In the genomic region with DNA sequence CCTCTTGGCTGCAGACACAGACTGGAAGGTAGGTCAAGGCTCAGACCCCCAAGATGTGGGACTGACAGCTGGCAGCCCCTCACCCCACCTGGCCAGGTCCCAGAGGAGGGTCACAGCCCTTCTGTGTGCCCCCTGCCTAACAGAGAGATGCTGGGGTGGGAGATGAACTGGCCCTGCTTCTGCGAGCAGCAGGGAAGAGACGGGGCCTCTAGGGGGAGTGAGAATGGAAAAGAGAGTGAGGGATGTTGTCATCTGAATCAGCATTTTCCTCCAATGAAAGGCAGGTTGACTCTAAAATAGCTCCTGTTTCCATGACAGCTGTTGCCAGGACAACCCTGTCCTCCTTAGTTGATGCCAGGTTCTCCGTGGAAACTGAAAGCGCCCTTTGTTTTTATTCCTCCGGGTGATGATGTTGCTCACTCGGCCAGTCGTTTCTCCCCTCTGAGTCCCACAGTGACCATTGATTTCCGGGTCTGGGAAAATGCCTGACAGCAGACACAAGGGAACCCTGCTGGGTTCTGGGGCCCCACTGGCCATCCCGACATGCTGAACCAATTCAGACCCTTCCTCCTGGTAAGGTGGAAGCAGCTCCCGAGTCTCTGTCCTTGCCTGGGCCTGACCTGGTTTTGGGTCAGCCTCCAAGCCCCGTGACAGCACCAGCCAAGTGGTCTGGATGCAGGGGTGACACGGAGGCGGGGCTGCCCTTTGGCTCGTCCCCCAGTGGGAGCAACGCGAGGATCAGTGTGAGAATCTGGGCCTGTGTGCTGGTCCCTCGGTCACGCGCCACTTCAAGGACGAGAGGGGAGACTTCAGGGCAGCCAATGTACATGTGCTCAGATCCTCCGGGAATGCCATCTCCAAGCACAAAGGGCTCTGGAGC, we compare ENCODE assay signal across 1 cellular context.
TF ChIP-seq lines count a peak whose summit lies in the region.

No MANE protein-coding gene starts in this region.

TF ChIP-seq in GM23338, 12 proteins besides CTCF, POLR2A, EP300 and RAD21 (continued from another document):
- TF ChIP-seq, protein P1, sequence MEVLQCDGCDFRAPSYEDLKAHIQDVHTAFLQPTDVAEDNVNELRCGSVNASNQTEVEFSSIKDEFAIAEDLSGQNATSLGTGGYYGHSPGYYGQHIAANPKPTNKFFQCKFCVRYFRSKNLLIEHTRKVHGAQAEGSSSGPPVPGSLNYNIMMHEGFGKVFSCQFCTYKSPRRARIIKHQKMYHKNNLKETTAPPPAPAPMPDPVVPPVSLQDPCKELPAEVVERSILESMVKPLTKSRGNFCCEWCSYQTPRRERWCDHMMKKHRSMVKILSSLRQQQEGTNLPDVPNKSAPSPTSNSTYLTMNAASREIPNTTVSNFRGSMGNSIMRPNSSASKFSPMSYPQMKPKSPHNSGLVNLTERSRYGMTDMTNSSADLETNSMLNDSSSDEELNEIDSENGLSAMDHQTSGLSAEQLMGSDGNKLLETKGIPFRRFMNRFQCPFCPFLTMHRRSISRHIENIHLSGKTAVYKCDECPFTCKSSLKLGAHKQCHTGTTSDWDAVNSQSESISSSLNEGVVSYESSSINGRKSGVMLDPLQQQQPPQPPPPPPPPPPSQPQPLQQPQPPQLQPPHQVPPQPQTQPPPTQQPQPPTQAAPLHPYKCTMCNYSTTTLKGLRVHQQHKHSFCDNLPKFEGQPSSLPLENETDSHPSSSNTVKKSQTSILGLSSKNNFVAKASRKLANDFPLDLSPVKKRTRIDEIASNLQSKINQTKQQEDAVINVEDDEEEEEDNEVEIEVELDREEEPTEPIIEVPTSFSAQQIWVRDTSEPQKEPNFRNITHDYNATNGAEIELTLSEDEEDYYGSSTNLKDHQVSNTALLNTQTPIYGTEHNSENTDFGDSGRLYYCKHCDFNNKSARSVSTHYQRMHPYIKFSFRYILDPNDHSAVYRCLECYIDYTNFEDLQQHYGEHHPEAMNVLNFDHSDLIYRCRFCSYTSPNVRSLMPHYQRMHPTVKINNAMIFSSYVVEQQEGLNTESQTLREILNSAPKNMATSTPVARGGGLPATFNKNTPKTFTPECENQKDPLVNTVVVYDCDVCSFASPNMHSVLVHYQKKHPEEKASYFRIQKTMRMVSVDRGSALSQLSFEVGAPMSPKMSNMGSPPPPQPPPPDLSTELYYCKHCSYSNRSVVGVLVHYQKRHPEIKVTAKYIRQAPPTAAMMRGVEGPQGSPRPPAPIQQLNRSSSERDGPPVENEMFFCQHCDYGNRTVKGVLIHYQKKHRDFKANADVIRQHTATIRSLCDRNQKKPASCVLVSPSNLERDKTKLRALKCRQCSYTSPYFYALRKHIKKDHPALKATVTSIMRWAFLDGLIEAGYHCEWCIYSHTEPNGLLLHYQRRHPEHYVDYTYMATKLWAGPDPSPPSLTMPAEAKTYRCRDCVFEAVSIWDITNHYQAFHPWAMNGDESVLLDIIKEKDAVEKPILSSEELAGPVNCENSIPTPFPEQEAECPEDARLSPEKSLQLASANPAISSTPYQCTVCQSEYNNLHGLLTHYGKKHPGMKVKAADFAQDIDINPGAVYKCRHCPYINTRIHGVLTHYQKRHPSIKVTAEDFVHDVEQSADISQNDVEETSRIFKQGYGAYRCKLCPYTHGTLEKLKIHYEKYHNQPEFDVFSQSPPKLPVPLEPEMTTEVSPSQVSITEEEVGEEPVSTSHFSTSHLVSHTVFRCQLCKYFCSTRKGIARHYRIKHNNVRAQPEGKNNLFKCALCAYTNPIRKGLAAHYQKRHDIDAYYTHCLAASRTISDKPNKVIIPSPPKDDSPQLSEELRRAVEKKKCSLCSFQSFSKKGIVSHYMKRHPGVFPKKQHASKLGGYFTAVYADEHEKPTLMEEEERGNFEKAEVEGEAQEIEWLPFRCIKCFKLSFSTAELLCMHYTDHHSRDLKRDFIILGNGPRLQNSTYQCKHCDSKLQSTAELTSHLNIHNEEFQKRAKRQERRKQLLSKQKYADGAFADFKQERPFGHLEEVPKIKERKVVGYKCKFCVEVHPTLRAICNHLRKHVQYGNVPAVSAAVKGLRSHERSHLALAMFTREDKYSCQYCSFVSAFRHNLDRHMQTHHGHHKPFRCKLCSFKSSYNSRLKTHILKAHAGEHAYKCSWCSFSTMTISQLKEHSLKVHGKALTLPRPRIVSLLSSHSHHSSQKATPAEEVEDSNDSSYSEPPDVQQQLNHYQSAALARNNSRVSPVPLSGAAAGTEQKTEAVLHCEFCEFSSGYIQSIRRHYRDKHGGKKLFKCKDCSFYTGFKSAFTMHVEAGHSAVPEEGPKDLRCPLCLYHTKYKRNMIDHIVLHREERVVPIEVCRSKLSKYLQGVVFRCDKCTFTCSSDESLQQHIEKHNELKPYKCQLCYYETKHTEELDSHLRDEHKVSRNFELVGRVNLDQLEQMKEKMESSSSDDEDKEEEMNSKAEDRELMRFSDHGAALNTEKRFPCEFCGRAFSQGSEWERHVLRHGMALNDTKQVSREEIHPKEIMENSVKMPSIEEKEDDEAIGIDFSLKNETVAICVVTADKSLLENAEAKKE (CRISPR knock-in tag; IDR thresholded peaks at IDR 0.05) = no peak
- TF ChIP-seq NANOG (IDR thresholded peaks at IDR 0.05; ENCODE audit: borderline replicate concordance) = no peak
